Comparison of ENCODE assay signal across 8 cellular contexts in genomic region chr2:235050992-235051351, GRCh38.
A peak's percentile ranks its signal among the peaks of the same experiment; 100 is the strongest.
DNase-seq lines count a peak whose midpoint lies in the region; ATAC-seq and TF ChIP-seq lines count a peak whose summit lies in the region.

No MANE protein-coding gene starts in this region.

- no peak overlapping the region for H2AK5ac ChIP-seq in mesendoderm (ENCODE audit: low read length)

- H3K23ac ChIP-seq in mesendoderm (ENCODE audit: low read length): no peak overlapping the region

- no peak overlapping the region for H4K8ac ChIP-seq in mesendoderm (ENCODE audit: low read depth, low read length)

- peaks cover 2% of the 10 kb centered on the region for H3K4me1 ChIP-seq in mesendoderm (ENCODE audit: control insufficient read depth, low read depth, low read length)

- WGBS in mesendoderm (ENCODE audit: extremely low coverage, insufficient coverage, low lambda C conversion rate): no CpG with 5 or more reads among the region's 6 CpGs

- H3K27me3 ChIP-seq in AG04450 (ENCODE audit: control insufficient read depth, insufficient read depth, low read length) (no peaks in the 10 kb centered on the region), mesendoderm (ENCODE audit: insufficient read depth, low read length, poor library complexity) (no peaks in the 10 kb centered on the region)

- POLR2A ChIA-PET in AG04450 (lab: Yijun Ruan, JAX): no interaction called here

- DNase-seq in AG04450 (ENCODE audit: low read depth, low spot score) (peak; percentile 59), HUDEP-2 (lab: John Stamatoyannopoulos, UW; ENCODE audit: unreplicated experiment in 76 of 76) (peak in 46 of 76 experiments; percentile 1 to 66 (median 15)), epidermal melanocyte (ENCODE audit: insufficient read length, low spot score) (peak; percentile 75), mesendoderm (peak; percentile 84), ureter (ENCODE audit: low spot score) (peak; percentile 93), NCI-H1930 (lab: John Stamatoyannopoulos, UW) (no peak)

- no peak overlapping the region for H3K56ac ChIP-seq in mesendoderm (ENCODE audit: low read length)

- no peak overlapping the region for H3K4me3 ChIP-seq in AG04450 (ENCODE audit: low read depth, low read length)
- no peak overlapping the region for H3K4me3 ChIP-seq in mesendoderm (ENCODE audit: low read length)

- no peak overlapping the region for H3K4me2 ChIP-seq in mesendoderm (ENCODE audit: low read length)

- H3K79me2 ChIP-seq in mesendoderm (ENCODE audit: control insufficient read depth, insufficient read depth, low read length): peaks cover 4% of the 10 kb centered on the region

- no peak overlapping the region for H4K5ac ChIP-seq in mesendoderm (ENCODE audit: low read length)

- H3K18ac ChIP-seq in mesendoderm (ENCODE audit: low read length): peak overlapping the region; percentile 13

- peak overlapping the region; percentile 61 for H3K27ac ChIP-seq in AG04450 (ENCODE audit: low read depth, low read length)
- no peak overlapping the region for H3K27ac ChIP-seq in mesendoderm (ENCODE audit: low read depth, low read length)

- H2BK15ac ChIP-seq in mesendoderm (replicated peaks; ENCODE audit: low read depth): no peak overlapping the region

- H3K9ac ChIP-seq in mesendoderm (ENCODE audit: low read length): no peak overlapping the region

- no peak overlapping the region for H3K4ac ChIP-seq in mesendoderm (ENCODE audit: low read depth, low read length)

- H3K9me3 ChIP-seq in AG04450 (ENCODE audit: control insufficient read depth, insufficient read depth, low read length): no peaks in the 10 kb centered on the region; the same call in 1 of the 2 replicates

- no peak for TF ChIP-seq CTCF in AG04450 (IDR thresholded peaks at IDR 0.05; ENCODE audit: low read depth, low read length)

- H3K79me1 ChIP-seq in mesendoderm (ENCODE audit: low read length): peaks cover 24% of the 10 kb centered on the region

- no peak for ATAC-seq in HG03039 (IDR thresholded peaks at IDR 0.05; ENCODE audit: unreplicated experiment)

- H3K36me3 ChIP-seq in mesendoderm (ENCODE audit: control insufficient read depth, insufficient read depth, low read length): peaks cover 13% of the 10 kb centered on the region

- H2BK120ac ChIP-seq in mesendoderm (ENCODE audit: low read depth, low read length): no peak overlapping the region

- H2BK5ac ChIP-seq in mesendoderm (ENCODE audit: low read length): no peak overlapping the region

- CTCF ChIA-PET in AG04450 (lab: Charles Lee): no interaction called here

TF ChIP-seq in PFSK-1, 5 proteins besides CTCF, POLR2A, EP300 and RAD21:
- TF ChIP-seq FOXP2 (optimal IDR thresholded peaks at IDR 0.05; ENCODE audit: borderline replicate concordance, extremely low read depth, extremely low read length, insufficient read depth): peak; percentile 71
- peak in 1 of 2 experiments; percentile 11; a peak in 1 of 4 replicates for TF ChIP-seq REST (IDR thresholded peaks at IDR 0.05; ENCODE audit: insufficient read depth in 1 of 2, low read depth in 2 of 2, low read length in 2 of 2)
- TF ChIP-seq SIN3A (IDR thresholded peaks at IDR 0.05; ENCODE audit: borderline replicate concordance, insufficient read depth, low read length): peak; percentile 49; the same call in 1 of the 2 replicates
- TF ChIP-seq TAF1 (IDR thresholded peaks at IDR 0.05; ENCODE audit: borderline replicate concordance, insufficient read depth, low read length): 0 out of 2 replicates have a peak, but pooled peaks have one; percentile 27
- no peak for TF ChIP-seq POLR2AphosphoS5 (IDR thresholded peaks at IDR 0.05; ENCODE audit: low read depth, low read length)
TF ChIP-seq in PFSK-1: peak in this region for 4.

Comparison
In these comparisons a context has a peak if more than half of its experiments do, and no peak if none do; other contexts are left out.
1. DNase-seq: peak in AG04450 (single experiment), HUDEP-2 (46 of 76), epidermal melanocyte (single experiment), mesendoderm (single experiment) and ureter (single experiment); none in NCI-H1930 (0 of 2).